Comparison of ENCODE assay signal across 12 cellular contexts in genomic region chr9:122900791-122901190, GRCh38. TPM values are rescaled to one million over a fixed set of nuclear protein-coding genes. Genes with fewer than 3 reads are reported as not detected.
A peak's percentile ranks its signal among the peaks of the same experiment; 100 is the strongest.
DNase-seq lines count a peak whose midpoint lies in the region; ATAC-seq, FAIRE-seq and TF ChIP-seq lines count a peak whose summit lies in the region.
"Had no signal": no experiment of that assay in that cellular context is flagged by ENCODE, and none has a peak within 500 bp of the region (broad histone marks: within the 10 kb centered on the region; RNA-seq: fewer than 3 reads in every experiment).

No MANE protein-coding gene starts in this region.

- H3K9ac ChIP-seq in BLaER1, result no peak overlapping the region

- H3K27me3 ChIP-seq in BLaER1, result no peaks in the 10 kb centered on the region
- H3K27me3 ChIP-seq: dorsolateral prefrontal cortex had no signal

- peak overlapping the region; percentile 69 for H3K27ac Mint-ChIP-seq in activated T-helper 17 cell treated with anti-CD3 and anti-CD28 coated beads, Interleukin-2, amount 50 U/mL, for 72 hours
- peak overlapping the region; percentile 79 to 95 (median 90) for H3K27ac Mint-ChIP-seq in immature natural killer cell
- H3K27ac Mint-ChIP-seq: nephron progenitor cell had no signal

- no peaks in the 10 kb centered on the region for H3K9me3 ChIP-seq in BLaER1

- no peaks in the 10 kb centered on the region for H3K9me3 Mint-ChIP-seq in activated T-helper 17 cell treated with anti-CD3 and anti-CD28 coated beads, Interleukin-2, amount 50 U/mL, for 72 hours
- no peaks in the 10 kb centered on the region for H3K9me3 Mint-ChIP-seq in immature natural killer cell
- H3K9me3 Mint-ChIP-seq: nephron progenitor cell had no signal

- TF ChIP-seq POLR2A in H54 (IDR thresholded peaks at IDR 0.05; ENCODE audit: low read depth, low read length), result no peak

- peaks cover 59% of the 10 kb centered on the region for H3K36me3 Mint-ChIP-seq in activated T-helper 17 cell treated with anti-CD3 and anti-CD28 coated beads, Interleukin-2, amount 50 U/mL, for 72 hours (ENCODE audit: low read depth)
- H3K36me3 Mint-ChIP-seq in immature natural killer cell, result peaks cover 0 to 7% (median 4%) of the 10 kb centered on the region in 3 donors

- H3K4me3 Mint-ChIP-seq in activated T-helper 17 cell treated with anti-CD3 and anti-CD28 coated beads, Interleukin-2, amount 50 U/mL, for 72 hours, result peak overlapping the region; percentile 64
- H3K4me3 Mint-ChIP-seq in immature natural killer cell, result peak overlapping the region; percentile 57 to 84 (median 75)
- H3K4me3 Mint-ChIP-seq: nephron progenitor cell had no signal

- intact Hi-C loops in left ventricle myocardium superior (cut with micrococcal nuclease), result no loop called here

- FAIRE-seq in H54 (lab: Jason Lieb, UNC), result peak; percentile 89

- peaks cover 55% of the 10 kb centered on the region for H3K4me1 ChIP-seq in BLaER1

- no peak for DNase-seq in H54 (ENCODE audit: insufficient read length, low spot score)
- DNase-seq in immature natural killer cell, result peak; percentile 24 to 43 (median 35)
- no peak for DNase-seq in left ventricle myocardium superior
- no peak for DNase-seq in NCI-H446 treated with DMSO at 0.1 percent for 48 hours (lab: John Stamatoyannopoulos, UW)
- no peak for DNase-seq in midbrain (lab: John Stamatoyannopoulos, UW)
- no peak for DNase-seq in NK-92 (lab: John Stamatoyannopoulos, UW; ENCODE audit: unreplicated experiment)
- DNase-seq: dorsolateral prefrontal cortex, NCI-H1092, nephron progenitor cell had no signal

- peaks cover 18% of the 10 kb centered on the region for H3K36me3 ChIP-seq in BLaER1

- H4K20me1 ChIP-seq in BLaER1, result peaks cover 76% of the 10 kb centered on the region

- H3K4me1 Mint-ChIP-seq in activated T-helper 17 cell treated with anti-CD3 and anti-CD28 coated beads, Interleukin-2, amount 50 U/mL, for 72 hours, result peaks cover 11% of the 10 kb centered on the region
- peaks cover 61 to 83% of the 10 kb centered on the region in 2 donors for H3K4me1 Mint-ChIP-seq in immature natural killer cell

- no peaks in the 10 kb centered on the region for H3K27me3 Mint-ChIP-seq in activated T-helper 17 cell treated with anti-CD3 and anti-CD28 coated beads, Interleukin-2, amount 50 U/mL, for 72 hours
- H3K27me3 Mint-ChIP-seq in immature natural killer cell (ENCODE audit: low read depth in 3 of 3), result peaks cover 4 to 10% (median 6%) of the 10 kb centered on the region in 3 donors

- no peak overlapping the region for H3K27ac ChIP-seq in BLaER1

- H3K4me2 ChIP-seq in BLaER1, result peak overlapping the region; percentile 47

- no peak for ATAC-seq in activated T-helper 17 cell treated with anti-CD3 and anti-CD28 coated beads, Interleukin-2, amount 50 U/mL, for 72 hours (replicated peaks)
- ATAC-seq in left ventricle myocardium superior, result no peak
- ATAC-seq: HCT116 had no signal

- H3K4me3 ChIP-seq in BLaER1, result no peak overlapping the region

RNA-seq across cellular contexts. Expression of gene RC3H2, which starts 4.4 kb away (rescaled TPM):
- total RNA-seq in activated T-helper 17 cell treated with anti-CD3 and anti-CD28 coated beads, Interleukin-2, amount 50 U/mL, for 72 hours, result 10 to 100 TPM; 41.2 to 46.5 TPM
- polyA plus RNA-seq in immature natural killer cell, result 10 to 100 TPM; 18.1 to 26.8 (median 23.7) TPM
- 35.9 TPM for total RNA-seq in left ventricle myocardium superior

RNA-seq across cellular contexts. Expression of gene ZBTB6, which starts 12.3 kb away (rescaled TPM):
- total RNA-seq in activated T-helper 17 cell treated with anti-CD3 and anti-CD28 coated beads, Interleukin-2, amount 50 U/mL, for 72 hours, result 10 to 100 TPM; 10.2 to 14.8 TPM
- 1 to 10 TPM in 2 of 3 donors, not detected in 1; 2.3 to 2.6 TPM for polyA plus RNA-seq in immature natural killer cell
- 5.8 TPM for total RNA-seq in left ventricle myocardium superior

RNA-seq across cellular contexts. Expression of gene ZBTB26, which starts 30.5 kb away (rescaled TPM):
- total RNA-seq in activated T-helper 17 cell treated with anti-CD3 and anti-CD28 coated beads, Interleukin-2, amount 50 U/mL, for 72 hours, result 10 to 100 TPM in 1 of 2 donors, 1 to 10 TPM in 1; 6.0 to 11.3 TPM
- polyA plus RNA-seq in immature natural killer cell, result 1 to 10 TPM in 1 of 3 donors, under 1 TPM in 1, not detected in 1; 0.69 to 1.4 TPM
- total RNA-seq in left ventricle myocardium superior, result 5.4 TPM

RNA-seq across cellular contexts. Expression of gene RABGAP1, which starts 40.0 kb away (rescaled TPM):
- 10 to 100 TPM; 35.5 to 42.4 TPM for total RNA-seq in activated T-helper 17 cell treated with anti-CD3 and anti-CD28 coated beads, Interleukin-2, amount 50 U/mL, for 72 hours
- 10 to 100 TPM; 14.0 to 24.2 (median 14.7) TPM for polyA plus RNA-seq in immature natural killer cell
- total RNA-seq in left ventricle myocardium superior, result 47.4 TPM

Comparison
In these comparisons a context has a peak if more than half of its experiments do, and no peak if none do; other contexts are left out.
1. DNase-seq: peak in immature natural killer cell (3 of 3); none in H54 (single experiment), left ventricle myocardium superior (single experiment), NCI-H446 treated with DMSO at 0.1 percent for 48 hours (single experiment), midbrain (single experiment) and NK-92 (single experiment).